9 cellular contexts compared by ENCODE assay signal in genomic region chr18:5543036-5543671, GRCh38. TPM values are rescaled to one million over a fixed set of nuclear protein-coding genes. Genes with fewer than 3 reads are reported as not detected.
DNase-seq lines count a peak whose midpoint lies in the region; ATAC-seq and TF ChIP-seq lines count a peak whose summit lies in the region.
"Had no signal": no experiment of that assay in that cellular context is flagged by ENCODE, and none has a peak within 500 bp of the region (broad histone marks: within the 10 kb centered on the region; RNA-seq: fewer than 3 reads in every experiment).

No MANE protein-coding gene starts in this region.

- H3K27me3 Mint-ChIP-seq in T-cell, result peaks cover 37 to 56% of the 10 kb centered on the region in 2 donors

- DNase-seq in DMS79 treated with DMSO at 0.1 percent for 48 hours (lab: John Stamatoyannopoulos, UW) (peak; percentile 34), T-cell (peak in 1 of 34 experiments; percentile 1), heart right ventricle (peak in 1 of 2 donors; percentile 16), prostate gland (ENCODE audit: low spot score) (no peak), A673 (ENCODE audit: low spot score) (no peak)
- no peak for DNase-seq in activated CD4-positive, CD25-positive, alpha-beta regulatory T cell treated with anti-CD3 and anti-CD28 coated beads, Interleukin-2, amount 50 U/mL, for 72 hours

- POLR2A ChIA-PET in T-cell (lab: Charles Lee), result no interaction called here
- POLR2A ChIA-PET in A673 (lab: Charles Lee; ENCODE audit: low non-redundant PET), result no interaction called here

- no peaks in the 10 kb centered on the region for H3K9me3 Mint-ChIP-seq in T-cell

- peak in 1 of 4 experiments; percentile 40 for ATAC-seq in T-cell (replicated peaks in 1 of 4)
- peak in 3 of 8 donors; percentile 25 to 47 (median 32) for ATAC-seq in heart right ventricle
- ATAC-seq in GM18519 (IDR thresholded peaks at IDR 0.05; ENCODE audit: low FRiP score, unreplicated experiment), result no peak
- ATAC-seq in HG03457 (IDR thresholded peaks at IDR 0.05; ENCODE audit: unreplicated experiment), result no peak

- H3K27me3 ChIP-seq in heart right ventricle (peaks cover 0 to 42% (median 36%) of the 10 kb centered on the region in 7 donors), prostate gland (replicated peaks; ENCODE audit: insufficient read depth) (no peaks in the 10 kb centered on the region), A673 (replicated peaks; ENCODE audit: insufficient read depth, low read depth, low read length, poor library complexity) (peaks cover 85% of the 10 kb centered on the region)

- intact Hi-C loops in heart right ventricle (cut with DNase I) (loop anchor here in 1 of 10 donors (10.0 kb wide), 1 partner anchor 88 kb away; no protein-coding TSS in a partner anchor), prostate gland (cut with DNase I) (loop anchor here (5.0 kb wide), 1 partner anchor 86 kb away; no protein-coding TSS in a partner anchor), A673 (cut with micrococcal nuclease; ENCODE audit: unreplicated experiment) (loop anchor here (10.0 kb wide), 1 partner anchor 118 kb away; no protein-coding TSS in a partner anchor)

- TF ChIP-seq POLR2A in prostate gland (IDR thresholded peaks at IDR 0.05), result no peak

- TF ChIP-seq CTCF in heart right ventricle (IDR thresholded peaks at IDR 0.05), result no peak
- TF ChIP-seq CTCF in prostate gland (IDR thresholded peaks at IDR 0.05), result peak in 1 of 4 experiments; percentile 21
- TF ChIP-seq CTCF in A673 (conservative IDR thresholded peaks at IDR 0.05; ENCODE audit: low read depth, low read length), result no peak

- H3K27ac Mint-ChIP-seq in T-cell, result no peak overlapping the region

- H3K9me3 ChIP-seq in heart right ventricle (no peaks in the 10 kb centered on the region), prostate gland (no peaks in the 10 kb centered on the region), A673 (ENCODE audit: low read depth, low read length, poor library complexity, severe bottlenecking) (no peaks in the 10 kb centered on the region)

- H3K27ac ChIP-seq in heart right ventricle (peak overlapping the region in 8 of 10 donors; percentile 40 to 93 (median 56)), prostate gland (peak overlapping the region; percentile 53 to 60), A673 (ENCODE audit: low read depth, low read length, poor library complexity, severe bottlenecking) (no peak overlapping the region)
- H3K27ac ChIP-seq: KMS-11 had no signal

- H3K4me3 Mint-ChIP-seq in T-cell, result peak overlapping the region in 2 of 3 donors; percentile 56 to 60

- no peaks in the 10 kb centered on the region for H3K36me3 Mint-ChIP-seq in T-cell

- H3K36me3 ChIP-seq in heart right ventricle (no peaks in the 10 kb centered on the region), prostate gland (no peaks in the 10 kb centered on the region), A673 (ENCODE audit: insufficient read depth, low read length, poor library complexity, severe bottlenecking) (no peaks in the 10 kb centered on the region)

- BruUV-seq in A673 (replicated peaks; lab: Mats Ljungman, UMichigan), result no TSS peak

- CTCF ChIA-PET in T-cell (lab: Charles Lee), result no interaction called here
- CTCF ChIA-PET in A673 (lab: Charles Lee), result no interaction called here

- H3K4me3 ChIP-seq in heart right ventricle, result peak overlapping the region; percentile 35 to 76 (median 62)
- H3K4me3 ChIP-seq in prostate gland, result peak overlapping the region; percentile 54
- H3K4me3 ChIP-seq in A673 (ENCODE audit: low read depth, low read length, poor library complexity, severe bottlenecking), result no peak overlapping the region

- peaks cover 0 to 38% (median 5%) of the 10 kb centered on the region in 9 donors for H3K4me1 ChIP-seq in heart right ventricle
- no peaks in the 10 kb centered on the region for H3K4me1 ChIP-seq in prostate gland (replicated peaks)
- H3K4me1 ChIP-seq in A673 (ENCODE audit: insufficient read depth, low read length, poor library complexity, severe bottlenecking), result peaks cover 5% of the 10 kb centered on the region

- H3K4me1 Mint-ChIP-seq in T-cell, result peaks cover 6 to 11% (median 11%) of the 10 kb centered on the region in 3 donors

- 1% methylated on average over 41 to 81 of the region's 82 CpGs for WGBS in heart right ventricle, 2 donors
- WGBS in prostate gland, result 0% methylated on average over 46 of the region's 82 CpGs

RNA-seq across cellular contexts. Expression of gene EPB41L3, which starts 0.6 kb away (rescaled TPM):
- total RNA-seq in T-cell (1 to 10 TPM in 4 of 5 donors, under 1 TPM in 1; 0.41 to 3.8 (median 3.6) TPM), heart right ventricle (10 to 100 TPM in 2 of 10 donors, 1 to 10 TPM in 8; 2.9 to 29.1 (median 7.0) TPM), prostate gland (100 to 1,000 TPM in 1 of 2 donors, 10 to 100 TPM in 1; 25.0 to 182 TPM), A673 (2021) (0.20 and 0.86 TPM in 2 replicates)
- polyA plus RNA-seq in heart right ventricle, result 1 to 10 TPM; 4.0 to 5.4 TPM
